ENCODE assay signal across 8 cellular contexts in the genomic region with DNA sequence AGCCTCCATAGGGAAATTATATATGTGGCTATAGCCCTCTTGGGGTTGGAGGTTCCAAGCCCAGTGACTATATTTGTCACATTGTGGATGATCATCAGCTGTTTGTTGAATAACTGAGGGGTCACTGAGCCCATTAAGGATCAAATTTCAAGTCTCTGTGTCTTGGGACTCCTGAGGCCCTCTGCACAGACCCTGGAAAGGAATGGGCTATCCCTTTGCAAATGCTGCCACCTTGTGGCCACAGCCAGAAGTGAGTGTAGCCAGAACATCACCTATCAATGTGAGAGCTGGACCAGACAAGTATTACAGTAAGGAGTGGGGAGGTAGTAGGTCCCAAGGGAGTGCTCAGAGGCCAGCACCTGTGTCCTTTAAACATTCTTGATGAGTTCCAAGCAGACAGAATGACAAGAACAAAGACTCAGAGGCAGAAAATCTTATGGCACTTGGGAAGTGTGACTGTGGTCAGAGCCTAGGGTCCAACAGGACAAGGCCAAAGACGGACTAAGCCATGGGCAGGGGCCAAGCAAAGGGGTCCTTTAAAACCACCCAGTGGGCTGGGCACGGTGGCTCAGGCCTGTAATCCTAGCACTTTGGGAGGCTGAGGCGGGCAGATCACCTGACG. TPM values are rescaled to one million over a fixed set of nuclear protein-coding genes. Genes with fewer than 3 reads are reported as not detected.
DNase-seq lines count a peak whose midpoint lies in the region; ATAC-seq lines count a peak whose summit lies in the region.

No MANE protein-coding gene starts in this region.

- DNase-seq in CD8-positive, alpha-beta memory T cell: peak; percentile 65 to 86 (median 73)
- DNase-seq in MV-4-11 (lab: John Stamatoyannopoulos, UW) (peak; percentile 53), SKM-1 (lab: John Stamatoyannopoulos, UW; ENCODE audit: unreplicated experiment) (peak; percentile 43), head of caudate nucleus (peak; percentile 38 to 96 (median 91)), posterior vena cava (ENCODE audit: low spot score) (peak; percentile 92), aorta (peak; percentile 85 to 94)
- peak; percentile 82 for DNase-seq in activated naive CD4-positive, alpha-beta T cell treated with anti-CD3 and anti-CD28 coated beads, Interleukin-2, amount 50 U/mL, for 16 hours

- no peaks in the 10 kb centered on the region for H3K9me3 Mint-ChIP-seq in CD8-positive, alpha-beta memory T cell

- H3K36me3 Mint-ChIP-seq in CD8-positive, alpha-beta memory T cell: no peaks in the 10 kb centered on the region

- 44 to 54% methylated on average over 4 of the region's 4 CpGs for WGBS in aorta, 2 donors

- CTCF ChIA-PET in CD8-positive, alpha-beta memory T cell (lab: Charles Lee): interaction anchor here (0.6 to 6.9 kb wide), 21 partner anchors 9 to 272 kb away, joined by 3 to 47 read pairs (median 4); a partner anchor contains a TSS

- no peaks in the 10 kb centered on the region for H3K27me3 Mint-ChIP-seq in CD8-positive, alpha-beta memory T cell

- H3K4me1 ChIP-seq in CD8-positive, alpha-beta memory T cell (ENCODE audit: insufficient read depth, low read length): no peaks in the 10 kb centered on the region
- no peaks in the 10 kb centered on the region for H3K4me1 ChIP-seq in aorta (ENCODE audit: control insufficient read depth in 1 of 2, insufficient read depth in 2 of 2, low read length in 2 of 2)

- H3K4me1 Mint-ChIP-seq in CD8-positive, alpha-beta memory T cell: no peaks in the 10 kb centered on the region

- no peaks in the 10 kb centered on the region for H3K36me3 ChIP-seq in CD8-positive, alpha-beta memory T cell (ENCODE audit: insufficient read depth, low read length)
- no peaks in the 10 kb centered on the region for H3K36me3 ChIP-seq in aorta (ENCODE audit: control insufficient read depth in 1 of 2, insufficient read depth in 2 of 2, low read length in 1 of 2)

- H3K27me3 ChIP-seq in CD8-positive, alpha-beta memory T cell (ENCODE audit: insufficient read depth, low read length, poor library complexity, severe bottlenecking): no peaks in the 10 kb centered on the region
- no peaks in the 10 kb centered on the region for H3K27me3 ChIP-seq in aorta (ENCODE audit: control insufficient read depth in 1 of 2, insufficient read depth in 2 of 2, low read length in 1 of 2)

- ATAC-seq in GM21576 (IDR thresholded peaks at IDR 0.05; ENCODE audit: unreplicated experiment): peak; percentile 80
- peak; percentile 89 for ATAC-seq in aorta (ENCODE audit: low FRiP score)

- intact Hi-C loops in head of caudate nucleus (cut with DNase I) (no loop called here), posterior vena cava (cut with DNase I) (no loop called here), aorta (cut with DNase I) (loop anchor here in 1 of 2 donors (5.0 to 10.0 kb wide), 3 partner anchors 101 to 266 kb away; no protein-coding TSS in a partner anchor)

- H3K4me3 ChIP-seq in CD8-positive, alpha-beta memory T cell (ENCODE audit: low read length): no peak overlapping the region
- no peak overlapping the region for H3K4me3 ChIP-seq in aorta (ENCODE audit: low read length in 2 of 2)

- peak overlapping the region in 1 of 7 donors; percentile 2 for H3K4me3 Mint-ChIP-seq in CD8-positive, alpha-beta memory T cell

- no peaks in the 10 kb centered on the region for H3K9me3 ChIP-seq in CD8-positive, alpha-beta memory T cell (ENCODE audit: low read length)
- no peaks in the 10 kb centered on the region for H3K9me3 ChIP-seq in aorta (ENCODE audit: control insufficient read depth, low read length)

- no peak overlapping the region for H3K27ac Mint-ChIP-seq in CD8-positive, alpha-beta memory T cell

- H3K27ac ChIP-seq in CD8-positive, alpha-beta memory T cell (ENCODE audit: low read depth, low read length): no peak overlapping the region
- no peak overlapping the region for H3K27ac ChIP-seq in aorta (ENCODE audit: low read depth in 1 of 2, low read length in 2 of 2)

- POLR2A ChIA-PET in CD8-positive, alpha-beta memory T cell (lab: Charles Lee): no interaction called here

RNA-seq across cellular contexts. Expression of a gene that starts 8.2 kb away (rescaled TPM):
- 10 to 100 TPM; 34.5 to 39.0 TPM for total RNA-seq in CD8-positive, alpha-beta memory T cell
- 35.9 TPM for polyA plus RNA-seq in CD8-positive, alpha-beta memory T cell
- total RNA-seq in posterior vena cava (10 to 100 TPM in 1 of 2 donors, 1 to 10 TPM in 1; 5.1 to 10.8 TPM), aorta (1 to 10 TPM; 6.0 to 9.8 TPM)
- polyA plus RNA-seq in aorta: 10 to 100 TPM; 16.2 to 17.3 TPM

RNA-seq across cellular contexts. Expression of a gene that starts 14.2 kb away (rescaled TPM):
- not detected for total RNA-seq in CD8-positive, alpha-beta memory T cell
- not detected for polyA plus RNA-seq in CD8-positive, alpha-beta memory T cell
- total RNA-seq in posterior vena cava (10 to 100 TPM in 1 of 2 donors, 1 to 10 TPM in 1; 7.0 to 15.5 TPM), aorta (1 to 10 TPM; 4.2 to 9.9 TPM)
- 1 to 10 TPM in 1 of 2 donors, under 1 TPM in 1; 0.10 to 1.4 TPM for polyA plus RNA-seq in aorta

RNA-seq across cellular contexts. Expression of a gene that starts 16.6 kb away (rescaled TPM):
- 10 to 100 TPM; 83.3 to 83.4 TPM for total RNA-seq in CD8-positive, alpha-beta memory T cell
- polyA plus RNA-seq in CD8-positive, alpha-beta memory T cell: 128 TPM
- 10 to 100 TPM; 73.8 to 77.0 TPM for total RNA-seq in posterior vena cava
- 10 to 100 TPM; 56.7 to 61.4 TPM for total RNA-seq in aorta
- polyA plus RNA-seq in aorta: 100 to 1,000 TPM; 106 to 111 TPM

RNA-seq across cellular contexts. Expression of a gene that starts 25.1 kb away (rescaled TPM):
- under 1 TPM; 0.22 to 0.44 TPM for total RNA-seq in CD8-positive, alpha-beta memory T cell
- polyA plus RNA-seq in CD8-positive, alpha-beta memory T cell: not detected
- total RNA-seq in posterior vena cava (not detected), aorta (not detected)
- polyA plus RNA-seq in aorta: not detected

RNA-seq across cellular contexts. Expression of a gene that starts 33.9 kb away (rescaled TPM):
- total RNA-seq in CD8-positive, alpha-beta memory T cell: 100 to 1,000 TPM; 138 to 141 TPM
- 95.4 TPM for polyA plus RNA-seq in CD8-positive, alpha-beta memory T cell
- 10 to 100 TPM; 38.1 to 48.5 TPM for total RNA-seq in posterior vena cava
- 10 to 100 TPM; 31.8 to 42.9 TPM for total RNA-seq in aorta
- 10 to 100 TPM; 26.3 to 48.1 TPM for polyA plus RNA-seq in aorta

Comparison
In these comparisons a context has a peak if more than half of its experiments do, and no peak if none do; other contexts are left out.
1. RNA of a gene that starts 14.2 kb away (total RNA-seq): 7.0 to 15.5 TPM in posterior vena cava and 4.2 to 9.9 TPM in aorta; not detected in CD8-positive, alpha-beta memory T cell; every median in the first group is over 4 times any median in the second.
2. Peak in every context shown above with its lines, with median percentiles within 50 percentile points of each other: DNase-seq.